Comparison of ENCODE assay signal across 7 cellular contexts in the genomic region with DNA sequence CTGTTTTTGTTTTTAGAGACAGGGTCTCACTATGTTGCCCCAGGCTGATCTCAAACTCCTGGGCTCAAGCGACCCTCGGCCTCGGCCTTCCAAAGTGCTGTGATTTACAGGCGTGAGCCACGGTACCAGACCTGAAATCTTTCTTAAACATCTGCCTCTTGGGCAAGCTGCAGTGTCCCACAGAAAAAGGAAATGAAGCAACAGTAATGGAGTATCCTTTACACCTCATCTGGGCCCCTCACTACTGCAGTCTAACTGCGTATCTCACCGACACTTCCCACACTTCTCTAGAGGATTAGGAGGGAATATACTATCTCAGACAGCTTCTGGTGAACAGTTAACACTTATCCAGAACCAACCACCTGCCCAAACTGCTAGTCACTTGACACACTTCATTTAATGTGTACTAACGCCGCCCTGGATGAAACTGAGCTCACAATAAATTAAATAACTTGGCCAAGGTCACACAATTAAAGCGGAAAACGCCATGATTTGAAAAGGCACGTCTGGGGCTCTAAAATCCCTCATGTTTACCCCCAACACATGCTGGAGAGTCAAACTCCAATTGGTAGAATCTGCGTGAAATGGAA. TPM values are rescaled to one million over a fixed set of nuclear protein-coding genes. Genes with fewer than 3 reads are reported as not detected.
DNase-seq lines count a peak whose midpoint lies in the region; FAIRE-seq and TF ChIP-seq lines count a peak whose summit lies in the region.

No MANE protein-coding gene starts in this region.

- H3K4me1 ChIP-seq in mammary epithelial cell (ENCODE audit: insufficient read depth, low read length) (peaks cover 4% of the 10 kb centered on the region), mesodermal cell (ENCODE audit: control insufficient read depth, insufficient read depth, low read length, poor library complexity, severe bottlenecking) (no peaks in the 10 kb centered on the region)

- no peaks in the 10 kb centered on the region for H3K27me3 ChIP-seq in mammary epithelial cell (ENCODE audit: insufficient read depth, low read length)

- in situ Hi-C loops in mammary epithelial cell (cut with MboI; ENCODE audit: low sequenced_read_pairs in 2 of 2): no loop called here

- peak overlapping the region; percentile 98 for H3K9ac ChIP-seq in mammary epithelial cell (ENCODE audit: insufficient read depth, low read length)

- dilution Hi-C loops in mammary epithelial cell (cut with HindIII; ENCODE audit: low sequenced_read_pairs): no loop called here

- H3K36me3 ChIP-seq in mammary epithelial cell (ENCODE audit: insufficient read depth, low read length) (no peaks in the 10 kb centered on the region), mesodermal cell (ENCODE audit: control insufficient read depth, insufficient read depth, low read length) (peaks cover 4% of the 10 kb centered on the region)

- no peak for TF ChIP-seq CTCF in mammary epithelial cell (conservative IDR thresholded peaks at IDR 0.05 in 1 of 2, IDR thresholded peaks at IDR 0.05 in 1 of 2; ENCODE audit: extremely low read depth in 1 of 2, insufficient read depth in 1 of 2, low read depth in 1 of 2, low read length in 2 of 2)

- peak overlapping the region; percentile 95 for H3K4me2 ChIP-seq in mammary epithelial cell (ENCODE audit: insufficient read depth, low read depth, low read length)

- H3K9me3 ChIP-seq in mammary epithelial cell (replicated peaks; ENCODE audit: insufficient read depth, low read length) (no peaks in the 10 kb centered on the region), mesodermal cell (ENCODE audit: control insufficient read depth, low read length) (no peaks in the 10 kb centered on the region)

- no peaks in the 10 kb centered on the region for H4K20me1 ChIP-seq in mammary epithelial cell (ENCODE audit: insufficient read depth, low read length)

- no peak for FAIRE-seq in GM12891 (lab: Jason Lieb, UNC)

- no peak for DNase-seq in GM12891 (ENCODE audit: insufficient read length, low spot score)
- peak; percentile 80 for DNase-seq in NOMO-1 treated with DMSO at 0.1 percent for 48 hours (lab: John Stamatoyannopoulos, UW; ENCODE audit: unreplicated experiment)
- DNase-seq in mammary epithelial cell: peak; percentile 26
- DNase-seq in posterior vena cava (ENCODE audit: low spot score): no peak
- no peak for DNase-seq in NCI-H2081 treated with DMSO at 0.1 percent for 48 hours (lab: John Stamatoyannopoulos, UW)
- no peak for DNase-seq in cerebellar cortex (ENCODE audit: low spot score)

- H3K27ac ChIP-seq in mammary epithelial cell (ENCODE audit: insufficient read depth, low read depth, low read length) (peak overlapping the region; percentile 94), mesodermal cell (ENCODE audit: low read depth, low read length, severe bottlenecking) (no peak overlapping the region)

- TF ChIP-seq POLR2A in GM12891 (IDR thresholded peaks at IDR 0.05; ENCODE audit: low read depth, low read length): 0 out of 2 replicates have a peak, but pooled peaks have one; percentile 52

- H3K4me3 ChIP-seq in mammary epithelial cell (replicated peaks in 1 of 3; ENCODE audit: insufficient read depth in 1 of 3, low read depth in 2 of 3, low read length in 3 of 3) (peak overlapping the region; percentile 79 to 99 (median 95)), mesodermal cell (ENCODE audit: extremely low read depth, insufficient read depth, low read length, poor library complexity, severe bottlenecking) (peak overlapping the region; percentile 99)

- CTCF ChIA-PET in mammary epithelial cell (lab: Charles Lee; ENCODE audit: low non-redundant PET): no interaction called here

- TSS peak; percentile 41 for BruUV-seq in mammary epithelial cell (replicated peaks; lab: Mats Ljungman, UMichigan)

- H3K79me2 ChIP-seq in mammary epithelial cell (ENCODE audit: insufficient read depth, low read length): peaks cover 59% of the 10 kb centered on the region

- intact Hi-C loops in mammary epithelial cell (cut with micrococcal nuclease) (loop anchor here (2.0 kb wide), 2 partner anchors 17 to 135 kb away; no protein-coding TSS in a partner anchor), posterior vena cava (cut with DNase I) (loop anchor here (1.0 to 5.0 kb wide), 2 partner anchors 16 to 268 kb away; no protein-coding TSS in a partner anchor)

- peak overlapping the region; percentile 97 for H2AFZ ChIP-seq in mammary epithelial cell (ENCODE audit: low read depth, low read length)

- WGBS in mammary epithelial cell (ENCODE audit: low coverage, missing lambda C conversion rate): 6% methylated on average over 13 of the region's 13 CpGs
- 51 to 65% methylated on average over 11 of the region's 13 CpGs for WGBS in mesodermal cell (ENCODE audit: insufficient coverage in 2 of 2), 2 experiments

TF ChIP-seq in GM12891, 5 proteins besides CTCF, POLR2A, EP300 and RAD21:
- TF ChIP-seq TAF1 (IDR thresholded peaks at IDR 0.05; ENCODE audit: low read depth, low read length) (0 out of 2 replicates have a peak, but pooled peaks have one; percentile 7), POU2F2 (IDR thresholded peaks at IDR 0.05; ENCODE audit: low read depth, low read length) (no peak), PAX5 (IDR thresholded peaks at IDR 0.05; ENCODE audit: insufficient read depth, low read length, severe bottlenecking) (no peak)
TF ChIP-seq in GM12891: peak in this region for 1.

RNA-seq across cellular contexts. Expression of gene COX7A2L, which starts 1.0 kb away (rescaled TPM):
- 165 TPM for polyA plus RNA-seq in GM12891 (2012; ENCODE audit: low read depth, missing spikeins)
- total RNA-seq in mammary epithelial cell (100 to 1,000 TPM; 129 to 238 TPM), posterior vena cava (10 to 100 TPM; 58.1 to 58.7 TPM)
- polyA plus RNA-seq in mammary epithelial cell: 102 TPM
- 109 TPM for polyA minus RNA-seq in mammary epithelial cell
- polyA plus RNA-seq in mesodermal cell (2013, experiment 1 of 2): 125 TPM
- 113 TPM for polyA plus RNA-seq in mesodermal cell (2013, experiment 2 of 2)

Comparison
In these comparisons a context has a peak if more than half of its experiments do, and no peak if none do; other contexts are left out.
1. DNase-seq: peak in NOMO-1 treated with DMSO at 0.1 percent for 48 hours (single experiment) and mammary epithelial cell (single experiment); none in GM12891 (single experiment), posterior vena cava (single experiment), NCI-H2081 treated with DMSO at 0.1 percent for 48 hours (single experiment) and cerebellar cortex (single experiment).